9 cellular contexts compared by ENCODE assay signal in genomic region chr2:111706481-111707001, GRCh38.
DNase-seq lines count a peak whose midpoint lies in the region; TF ChIP-seq lines count a peak whose summit lies in the region.
"Had no signal": no experiment of that assay in that cellular context is flagged by ENCODE, and none has a peak within 500 bp of the region (broad histone marks: within the 10 kb centered on the region; RNA-seq: fewer than 3 reads in every experiment).

No MANE protein-coding gene starts in this region.

- H3K4me3 ChIP-seq in HL-60 (replicated peaks; ENCODE audit: insufficient read depth, low read length), result no peak overlapping the region
- no peak overlapping the region for H3K4me3 ChIP-seq in smooth muscle cell
- H3K4me3 ChIP-seq in brain microvascular endothelial cell (ENCODE audit: low read depth, low read length), result no peak overlapping the region
- H3K4me3 ChIP-seq: upper lobe of left lung had no signal

- H3K4me3 Mint-ChIP-seq in activated CD4-positive, alpha-beta T cell treated with anti-CD3 and anti-CD28 coated beads, Interleukin-2, amount 10 ng/mL, durations not matched to agents 24 days and 14 days, result no peak overlapping the region
- no peak overlapping the region for H3K4me3 Mint-ChIP-seq in activated naive CD8-positive, alpha-beta T cell treated with anti-CD3 and anti-CD28 coated beads for 36 hours

- no peak for DNase-seq in activated CD4-positive, alpha-beta T cell treated with anti-CD3 and anti-CD28 coated beads, Interleukin-2, amount 10 ng/mL, durations not matched to agents 24 days and 14 days
- no peak for DNase-seq in activated CD4-positive, alpha-beta T cell treated with anti-CD3 and anti-CD28 coated beads, Interleukin-2, amount 50 U/mL, for 1 hour
- no peak for DNase-seq in HL-60 (ENCODE audit: low read depth in 1 of 2, low spot score in 1 of 2)
- peak; percentile 14 for DNase-seq in activated naive CD8-positive, alpha-beta T cell treated with anti-CD3 and anti-CD28 coated beads for 36 hours
- no peak for DNase-seq in smooth muscle cell (lab: John Stamatoyannopoulos, UW; ENCODE audit: unreplicated experiment)
- no peak for DNase-seq in brain microvascular endothelial cell
- no peak for DNase-seq in T1000 (lab: John Stamatoyannopoulos, UW)
- DNase-seq in foreskin melanocyte, result no peak
- DNase-seq: upper lobe of left lung had no signal

- peak overlapping the region; percentile 91 for H3K27ac Mint-ChIP-seq in activated CD4-positive, alpha-beta T cell treated with anti-CD3 and anti-CD28 coated beads, Interleukin-2, amount 10 ng/mL, durations not matched to agents 24 days and 14 days
- H3K27ac Mint-ChIP-seq in activated naive CD8-positive, alpha-beta T cell treated with anti-CD3 and anti-CD28 coated beads for 36 hours, result no peak overlapping the region

- H3K27me3 ChIP-seq in HL-60 (ENCODE audit: insufficient read depth, poor library complexity, severe bottlenecking) (no peaks in the 10 kb centered on the region), smooth muscle cell (ENCODE audit: low read depth) (no peaks in the 10 kb centered on the region), brain microvascular endothelial cell (replicated peaks) (no peaks in the 10 kb centered on the region)
- H3K27me3 ChIP-seq: upper lobe of left lung had no signal

- H3K4me1 ChIP-seq in smooth muscle cell (ENCODE audit: low read depth), result peaks cover 27% of the 10 kb centered on the region

- no peak overlapping the region for H3K4me2 ChIP-seq in smooth muscle cell

- H3K9me3 Mint-ChIP-seq in activated CD4-positive, alpha-beta T cell treated with anti-CD3 and anti-CD28 coated beads, Interleukin-2, amount 10 ng/mL, durations not matched to agents 24 days and 14 days, result no peaks in the 10 kb centered on the region
- H3K9me3 Mint-ChIP-seq in activated naive CD8-positive, alpha-beta T cell treated with anti-CD3 and anti-CD28 coated beads for 36 hours, result no peaks in the 10 kb centered on the region

- no peaks in the 10 kb centered on the region for H3K27me3 Mint-ChIP-seq in activated CD4-positive, alpha-beta T cell treated with anti-CD3 and anti-CD28 coated beads, Interleukin-2, amount 10 ng/mL, durations not matched to agents 24 days and 14 days
- peaks cover 26% of the 10 kb centered on the region for H3K27me3 Mint-ChIP-seq in activated naive CD8-positive, alpha-beta T cell treated with anti-CD3 and anti-CD28 coated beads for 36 hours

- H4K20me1 ChIP-seq in smooth muscle cell (ENCODE audit: low read depth), result no peaks in the 10 kb centered on the region

- peaks cover 2% of the 10 kb centered on the region for H3K36me3 Mint-ChIP-seq in activated CD4-positive, alpha-beta T cell treated with anti-CD3 and anti-CD28 coated beads, Interleukin-2, amount 10 ng/mL, durations not matched to agents 24 days and 14 days (ENCODE audit: low read depth)
- H3K36me3 Mint-ChIP-seq in activated naive CD8-positive, alpha-beta T cell treated with anti-CD3 and anti-CD28 coated beads for 36 hours, result no peaks in the 10 kb centered on the region

- H3K4me1 Mint-ChIP-seq in activated CD4-positive, alpha-beta T cell treated with anti-CD3 and anti-CD28 coated beads, Interleukin-2, amount 10 ng/mL, durations not matched to agents 24 days and 14 days, result peaks cover 60% of the 10 kb centered on the region
- H3K4me1 Mint-ChIP-seq in activated naive CD8-positive, alpha-beta T cell treated with anti-CD3 and anti-CD28 coated beads for 36 hours, result peaks cover 23% of the 10 kb centered on the region

- H3K36me3 ChIP-seq in smooth muscle cell (ENCODE audit: low read depth) (no peaks in the 10 kb centered on the region), brain microvascular endothelial cell (replicated peaks) (no peaks in the 10 kb centered on the region)
- H3K36me3 ChIP-seq: upper lobe of left lung had no signal

- intact Hi-C loops in activated CD4-positive, alpha-beta T cell treated with anti-CD3 and anti-CD28 coated beads, Interleukin-2, amount 10 ng/mL, durations not matched to agents 24 days and 14 days (cut with micrococcal nuclease), result loop anchor here (5.0 to 10.0 kb wide), 3 partner anchors 44 to 852 kb away; no protein-coding TSS in a partner anchor

- TF ChIP-seq CTCF in HL-60 (IDR thresholded peaks at IDR 0.05; ENCODE audit: insufficient read depth, low read length) (no peak), smooth muscle cell (IDR thresholded peaks at IDR 0.05; ENCODE audit: borderline replicate concordance, insufficient read depth, poor library complexity, severe bottlenecking) (no peak), brain microvascular endothelial cell (IDR thresholded peaks at IDR 0.05; ENCODE audit: low read depth, low read length, missing control alignments) (no peak)

- H3K27ac ChIP-seq in HL-60 (replicated peaks) (peak overlapping the region; percentile 38), smooth muscle cell (ENCODE audit: low read depth) (peak overlapping the region; percentile 70), brain microvascular endothelial cell (no peak overlapping the region)
- H3K27ac ChIP-seq: upper lobe of left lung had no signal

- no peak overlapping the region for H3K9ac ChIP-seq in smooth muscle cell (ENCODE audit: low read depth)

- no peaks in the 10 kb centered on the region for H3K79me2 ChIP-seq in smooth muscle cell (ENCODE audit: low read depth)

- H2AFZ ChIP-seq in smooth muscle cell (ENCODE audit: low read depth), result no peak overlapping the region

- 92% methylated on average over 9 of the region's 9 CpGs for WGBS in smooth muscle cell (ENCODE audit: low lambda C conversion rate)

- H3K9me3 ChIP-seq in smooth muscle cell (replicated peaks; ENCODE audit: low read depth), result no peaks in the 10 kb centered on the region
- H3K9me3 ChIP-seq: upper lobe of left lung had no signal

- in situ Hi-C loops in brain microvascular endothelial cell (cut with HindIII; ENCODE audit: low pct_ligation_motif_present, low sequenced_read_pairs), result no loop called here

- H3F3A ChIP-seq in smooth muscle cell (ENCODE audit: low read depth), result peaks cover 9% of the 10 kb centered on the region
